In genomic region chr4:80386281-80386886, GRCh38 we compare ENCODE assay signal across 27 cellular contexts. TPM values are rescaled to one million over a fixed set of nuclear protein-coding genes. Genes with fewer than 3 reads are reported as not detected.
"Had no signal": no experiment of that assay in that cellular context is flagged by ENCODE, and none has a peak within 500 bp of the region (broad histone marks: within the 10 kb centered on the region; RNA-seq: fewer than 3 reads in every experiment).

No MANE protein-coding gene starts in this region.

- H3K27ac Mint-ChIP-seq: activated CD8-positive, alpha-beta T cell treated with anti-CD3 and anti-CD28 coated beads for 36 hours; activated naive CD8-positive, alpha-beta T cell; activated T-cell treated with anti-CD3 and anti-CD28 coated beads, Interleukin-2, amount 50 U/mL, for 72 hours; activated T-helper 2 cell treated with anti-CD3 and anti-CD28 coated beads, Interferon-gamma antibody, Interleukin-2, Interleukin-4, amounts not matched to agents 10 μg/mL and 5 μg/mL and 100 μg/mL, durations not matched to agents 14 hours and 24 hours and 36 hours; brain; IgD-negative memory B cell; T-helper 17 cell had no signal

- H3K27ac ChIP-seq: Peyer's patch, RWPE1, VCaP had no signal

- DNase-seq: activated CD4-positive, alpha-beta T cell treated with anti-CD3 and anti-CD28 coated beads, Interleukin-2, amount 50 U/mL, for 1 hour; activated CD4-positive, CD25-positive, alpha-beta regulatory T cell; activated CD8-positive, alpha-beta memory T cell treated with anti-CD3 and anti-CD28 coated beads, Interleukin-2, amount 50 U/mL, for 4 hours; activated CD8-positive, alpha-beta T cell treated with anti-CD3 and anti-CD28 coated beads for 36 hours; activated naive CD4-positive, alpha-beta T cell; activated T-cell treated with anti-CD3 and anti-CD28 coated beads, Interleukin-2, amount 50 U/mL, for 72 hours; amygdala; KG1; NCI-H1048; NCI-H146; NCI-H1930; NCI-H510A treated with DMSO at 0.1 percent for 48 hours; NCI-H69; NK-92 treated with Interleukin-12 subunit alpha and Interleukin-12 subunit beta, amount 100 ng/mL, for 24 hours; SHP77 treated with DMSO at 0.1 percent for 48 hours; T-helper 17 cell; T-helper 9 cell had no signal

- H3K36me3 ChIP-seq: Peyer's patch had no signal

- H3K4me1 ChIP-seq: Peyer's patch had no signal

- H3K36me3 Mint-ChIP-seq: brain, IgD-negative memory B cell had no signal

- ATAC-seq: activated CD8-positive, alpha-beta T cell treated with anti-CD3 and anti-CD28 coated beads for 36 hours; activated T-cell treated with anti-CD3 and anti-CD28 coated beads, Interleukin-2, amount 50 U/mL, for 72 hours; T-helper 17 cell had no signal

- H3K4me3 Mint-ChIP-seq: activated CD8-positive, alpha-beta T cell treated with anti-CD3 and anti-CD28 coated beads for 36 hours; activated naive CD8-positive, alpha-beta T cell; activated T-cell treated with anti-CD3 and anti-CD28 coated beads, Interleukin-2, amount 50 U/mL, for 72 hours; brain; IgD-negative memory B cell; T-helper 17 cell had no signal

- H3K27me3 Mint-ChIP-seq: activated CD8-positive, alpha-beta T cell treated with anti-CD3 and anti-CD28 coated beads for 36 hours; activated naive CD8-positive, alpha-beta T cell; IgD-negative memory B cell; T-helper 17 cell had no signal

- H3K9me3 Mint-ChIP-seq: activated CD8-positive, alpha-beta T cell treated with anti-CD3 and anti-CD28 coated beads for 36 hours; activated T-helper 2 cell treated with anti-CD3 and anti-CD28 coated beads, Interferon-gamma antibody, Interleukin-2, Interleukin-4, amounts not matched to agents 10 μg/mL and 5 μg/mL and 100 μg/mL, durations not matched to agents 14 hours and 24 hours and 36 hours had no signal

- H3K9me3 ChIP-seq: Peyer's patch had no signal

- H3K4me3 ChIP-seq: Peyer's patch had no signal

- H3K27me3 ChIP-seq: Peyer's patch had no signal

- H3K4me1 Mint-ChIP-seq: brain, T-helper 17 cell had no signal

RNA-seq across cellular contexts. Expression of gene CFAP299, which starts 50.9 kb away (rescaled TPM):
- total RNA-seq: activated CD8-positive, alpha-beta T cell treated with anti-CD3 and anti-CD28 coated beads for 36 hours; activated T-cell treated with anti-CD3 and anti-CD28 coated beads, Interleukin-2, amount 50 U/mL, for 72 hours; activated T-helper 2 cell treated with anti-CD3 and anti-CD28 coated beads, Interferon-gamma antibody, Interleukin-2, Interleukin-4, amounts not matched to agents 10 μg/mL and 5 μg/mL and 100 μg/mL, durations not matched to agents 14 hours and 24 hours and 36 hours; astrocyte; M059J; Peyer's patch; SK-MEL-5; T-helper 17 cell had no signal
- polyA plus RNA-seq: IgD-negative memory B cell had no signal
